Comparison of ENCODE assay signal across 15 cellular contexts in the genomic region with DNA sequence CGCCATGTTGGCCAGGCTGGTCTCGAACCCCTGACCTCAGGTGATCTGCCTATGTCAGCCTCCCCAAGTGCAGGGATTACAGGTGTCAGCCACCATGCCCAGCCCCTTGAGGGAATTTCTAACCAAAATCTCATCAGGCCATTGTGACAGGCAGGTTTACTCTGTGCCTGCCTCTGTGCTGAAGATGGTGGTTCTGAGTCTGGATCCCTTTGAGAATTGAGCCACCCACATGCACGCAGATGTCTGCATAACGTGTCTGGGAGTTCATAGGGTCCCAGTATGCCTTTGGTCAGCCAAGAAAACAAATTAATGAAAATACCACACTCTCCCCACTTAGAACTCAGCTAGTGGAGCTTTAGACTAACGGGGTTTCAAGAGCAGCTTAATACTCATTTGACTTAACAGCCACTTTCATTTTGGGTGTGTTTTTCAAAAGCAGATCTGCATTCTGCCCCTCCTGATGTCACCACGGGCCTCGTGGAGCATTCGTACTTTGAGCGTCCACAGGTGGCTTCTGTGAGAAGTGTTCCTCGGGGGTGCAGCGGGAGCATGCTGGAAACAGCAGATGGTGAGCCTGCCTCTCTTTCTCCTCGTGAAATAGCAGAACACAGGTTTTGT. TPM values are rescaled to one million over a fixed set of nuclear protein-coding genes. Genes with fewer than 3 reads are reported as not detected.
DNase-seq lines count a peak whose midpoint lies in the region; ATAC-seq, FAIRE-seq and TF ChIP-seq lines count a peak whose summit lies in the region.
"Had no signal": no experiment of that assay in that cellular context is flagged by ENCODE, and none has a peak within 500 bp of the region (broad histone marks: within the 10 kb centered on the region; RNA-seq: fewer than 3 reads in every experiment).

No MANE protein-coding gene starts in this region.

- POLR2A ChIA-PET in A673 (lab: Charles Lee; ENCODE audit: low non-redundant PET): no interaction called here

- H3K4me1 ChIP-seq in A673 (ENCODE audit: insufficient read depth, low read length, poor library complexity, severe bottlenecking) (peaks cover 11% of the 10 kb centered on the region), testis (no peaks in the 10 kb centered on the region)

- intact Hi-C loops in A673 (cut with micrococcal nuclease; ENCODE audit: unreplicated experiment): no loop called here
- intact Hi-C loops in testis (cut with DNase I; ENCODE audit: low total_unique reads): no loop called here

- no peak for TF ChIP-seq CTCF in A673 (conservative IDR thresholded peaks at IDR 0.05; ENCODE audit: low read depth, low read length)
- TF ChIP-seq CTCF in testis (IDR thresholded peaks at IDR 0.05): no peak

- no peak for DNase-seq in A673 (ENCODE audit: low spot score)
- no peak for DNase-seq in GM12891 (ENCODE audit: insufficient read length, low spot score)
- no peak for DNase-seq in SK-N-MC (ENCODE audit: low read depth, low spot score)
- no peak for DNase-seq in stimulated activated CD4-positive, alpha-beta T cell treated with anti-CD3 and anti-CD28 coated beads, Interleukin-4, amount 100 ng/mL, for 1 hour
- DNase-seq in testis: no peak
- DNase-seq: effector CD4-positive, alpha-beta T cell; GOT3; KG1; NCI-H1694 treated with DMSO at 0.1 percent for 48 hours; NK-92 treated with Interleukin-12 subunit alpha and Interleukin-12 subunit beta, amount 100 ng/mL, for 24 hours had no signal

- peak overlapping the region; percentile 19 for H3K27ac ChIP-seq in A673 (ENCODE audit: low read depth, low read length, poor library complexity, severe bottlenecking)
- 0 out of 2 replicates have a peak overlapping the region, but pooled peaks have one; percentile 2 for H3K27ac ChIP-seq in SK-N-MC
- no peak overlapping the region for H3K27ac ChIP-seq in testis

- CTCF ChIA-PET in A673 (lab: Charles Lee): no interaction called here

- H3K36me3 ChIP-seq in A673 (ENCODE audit: insufficient read depth, low read length, poor library complexity, severe bottlenecking) (peaks cover 13% of the 10 kb centered on the region), SK-N-MC (ENCODE audit: insufficient read depth, low read length) (peaks cover 11% of the 10 kb centered on the region), testis (ENCODE audit: low read depth, missing control alignments) (no peaks in the 10 kb centered on the region)

- ATAC-seq in HG02588 (IDR thresholded peaks at IDR 0.05; ENCODE audit: unreplicated experiment) (peak; percentile 58), GM18858 (IDR thresholded peaks at IDR 0.05; ENCODE audit: unreplicated experiment) (no peak), HG03520 (IDR thresholded peaks at IDR 0.05; ENCODE audit: unreplicated experiment) (no peak)

- TF ChIP-seq POLR2A in GM12891 (IDR thresholded peaks at IDR 0.05; ENCODE audit: low read depth, low read length) (no peak), testis (IDR thresholded peaks at IDR 0.05) (no peak)

- H3K4me3 ChIP-seq in A673 (ENCODE audit: low read depth, low read length, poor library complexity, severe bottlenecking) (no peak overlapping the region), SK-N-MC (no peak overlapping the region), testis (no peak overlapping the region)

- 91 to 93% methylated on average over 10 to 12 of the region's 12 CpGs for WGBS in testis, 2 donors

- H3K27me3 ChIP-seq in A673 (replicated peaks; ENCODE audit: insufficient read depth, low read depth, low read length, poor library complexity): no peaks in the 10 kb centered on the region
- no peaks in the 10 kb centered on the region for H3K27me3 ChIP-seq in testis

- peak; percentile 84 for FAIRE-seq in GM12891 (lab: Jason Lieb, UNC)
- FAIRE-seq: astrocyte, islet of Langerhans had no signal

- H3K9ac ChIP-seq in SK-N-MC (ENCODE audit: insufficient read length): no peak overlapping the region

- H3K9me3 ChIP-seq in A673 (ENCODE audit: low read depth, low read length, poor library complexity, severe bottlenecking): no peaks in the 10 kb centered on the region
- H3K9me3 ChIP-seq in SK-N-MC (ENCODE audit: low read depth, low read length): no peaks in the 10 kb centered on the region
- no peaks in the 10 kb centered on the region for H3K9me3 ChIP-seq in testis

- no TSS peak for BruUV-seq in A673 (replicated peaks; lab: Mats Ljungman, UMichigan)

TF ChIP-seq in GM12891, 5 proteins besides CTCF, POLR2A, EP300 and RAD21:
- no peak; the same call in 1 of the 2 replicates for TF ChIP-seq POU2F2 (IDR thresholded peaks at IDR 0.05; ENCODE audit: low read depth, low read length)
- TF ChIP-seq PAX5 (IDR thresholded peaks at IDR 0.05; ENCODE audit: insufficient read depth, low read length, severe bottlenecking): no peak
- TF ChIP-seq SPI1 (IDR thresholded peaks at IDR 0.05; ENCODE audit: low read depth, low read length): no peak
- TF ChIP-seq POLR2AphosphoS5 (IDR thresholded peaks at IDR 0.05; ENCODE audit: low read depth, low read length): no peak
- no peak for TF ChIP-seq TAF1 (IDR thresholded peaks at IDR 0.05; ENCODE audit: low read depth, low read length)

RNA-seq across cellular contexts. Expression of a gene that starts 45.3 kb away (rescaled TPM):
- total RNA-seq in A673 (2021) (37.3 and 45.7 TPM in 2 replicates), testis (100 to 1,000 TPM in 1 of 2 donors, 10 to 100 TPM in 1; 94.3 to 104 TPM)
- 9.3 TPM for polyA plus RNA-seq in GM12891 (2012; ENCODE audit: low read depth, missing spikeins)
- polyA plus RNA-seq in testis (ENCODE audit: insufficient read depth, low read depth, low replicate concordance): 42.5 TPM

Comparison
In these comparisons a context has a peak if more than half of its experiments do, and no peak if none do; other contexts are left out.
1. H3K27ac ChIP-seq: peak in A673 (single experiment) and SK-N-MC (single experiment); none in testis (0 of 2).